In the genomic region with DNA sequence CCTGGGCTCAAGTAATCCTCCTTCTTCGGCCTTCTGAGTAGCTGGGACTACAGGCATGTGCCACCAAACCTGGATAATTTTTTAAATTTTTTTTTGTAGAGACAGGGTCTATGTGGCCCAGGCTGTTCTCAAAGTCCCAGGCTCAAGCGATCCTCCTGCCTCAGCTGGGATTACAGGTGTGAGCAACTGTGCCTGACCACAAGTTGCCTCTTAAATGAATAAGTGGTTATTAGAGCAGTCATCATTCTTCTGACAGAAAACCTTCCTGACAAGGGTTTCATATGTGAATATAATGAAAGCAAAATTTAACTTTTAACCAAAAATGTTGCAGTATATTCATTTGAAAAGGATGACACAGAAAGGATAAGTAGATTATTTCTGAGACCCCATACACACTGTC, we compare ENCODE assay signal across 16 cellular contexts.
DNase-seq lines count a peak whose midpoint lies in the region; ATAC-seq and TF ChIP-seq lines count a peak whose summit lies in the region.
"Had no signal": no experiment of that assay in that cellular context is flagged by ENCODE, and none has a peak within 500 bp of the region (broad histone marks: within the 10 kb centered on the region; RNA-seq: fewer than 3 reads in every experiment).

No MANE protein-coding gene starts in this region.

- H4K20me1 ChIP-seq in OCI-LY7 (ENCODE audit: insufficient read depth, low read length) = no peaks in the 10 kb centered on the region

- POLR2A ChIA-PET in OCI-LY7 (lab: Charles Lee) = interaction anchor here (0.5 to 0.7 kb wide), 3 partner anchors 31 to 1016 kb away, joined by 3 read pairs; no protein-coding TSS in a partner anchor

- H3K27ac ChIP-seq in OCI-LY7 (ENCODE audit: low read depth, low read length, poor library complexity, severe bottlenecking) (no peak overlapping the region), caudate nucleus (ENCODE audit: low read depth, low read length) (no peak overlapping the region)
- H3K27ac ChIP-seq: esophagus muscularis mucosa, prostate gland had no signal

- H2AFZ ChIP-seq in OCI-LY7 (ENCODE audit: low read length) = no peak overlapping the region

- no peak for DNase-seq in OCI-LY7 (ENCODE audit: low spot score)
- DNase-seq in SIG-M5 (lab: John Stamatoyannopoulos, UW) = no peak
- no peak for DNase-seq in NCI-H1436 (lab: John Stamatoyannopoulos, UW)
- DNase-seq in caudate nucleus (lab: John Stamatoyannopoulos, UW) = no peak
- DNase-seq: activated CD4-positive, alpha-beta T cell treated with anti-CD3 and anti-CD28 coated beads, Interleukin-2, amount 10 ng/mL, durations not matched to agents 7 days and 5 days; activated naive CD4-positive, alpha-beta T cell treated with Interleukin-2 at 50 U/mL for 16 hours; CD4-positive, alpha-beta memory T cell; NCI-H748 treated with DMSO at 0.1 percent for 48 hours; stimulated activated naive CD4-positive, alpha-beta T cell had no signal

- H3K36me3 ChIP-seq in OCI-LY7 (ENCODE audit: insufficient read depth, low read length) = no peaks in the 10 kb centered on the region
- H3K36me3 ChIP-seq: esophagus muscularis mucosa, prostate gland had no signal

- H3K9me2 ChIP-seq in OCI-LY7 (ENCODE audit: insufficient read depth, low read length) = no peaks in the 10 kb centered on the region

- TF ChIP-seq CTCF in OCI-LY7 (conservative IDR thresholded peaks at IDR 0.05; ENCODE audit: low read length) = no peak

- ATAC-seq in GM18873 (IDR thresholded peaks at IDR 0.05; ENCODE audit: low FRiP score, unreplicated experiment) = peak; percentile 89
- peak; percentile 95 for ATAC-seq in GM21515 (IDR thresholded peaks at IDR 0.05; ENCODE audit: unreplicated experiment)
- peak; percentile 81 for ATAC-seq in HG03025 (IDR thresholded peaks at IDR 0.05; ENCODE audit: low FRiP score, unreplicated experiment)
- peak; percentile 84 for ATAC-seq in HG03575 (IDR thresholded peaks at IDR 0.05; ENCODE audit: extremely low read depth, insufficient number of reproducible peaks, low FRiP score, unreplicated experiment)
- ATAC-seq: SK-N-SH treated with all-trans-retinoic acid at 6 μM for 48 hours had no signal

- no peaks in the 10 kb centered on the region for H3K79me2 ChIP-seq in OCI-LY7 (ENCODE audit: insufficient read depth, low read depth, low read length)

- H3K4me3 ChIP-seq in OCI-LY7 (ENCODE audit: low read depth, low read length, poor library complexity, severe bottlenecking) = no peak overlapping the region
- H3K4me3 ChIP-seq: esophagus muscularis mucosa, prostate gland had no signal

- H3K9me3 ChIP-seq in OCI-LY7 (ENCODE audit: low read length) = no peaks in the 10 kb centered on the region
- H3K9me3 ChIP-seq: esophagus muscularis mucosa, prostate gland had no signal

- CTCF ChIA-PET in OCI-LY7 (lab: Charles Lee; ENCODE audit: unreplicated experiment) = no interaction called here

- BruUV-seq in OCI-LY7 (replicated peaks; lab: Mats Ljungman, UMichigan) = no TSS peak

- no peak overlapping the region for H3K4me2 ChIP-seq in OCI-LY7 (ENCODE audit: low read length)

- intact Hi-C loops in OCI-LY7 (cut with micrococcal nuclease; ENCODE audit: unreplicated experiment) = no loop called here

- H3K4me1 ChIP-seq in OCI-LY7 (ENCODE audit: insufficient read depth, low read length, poor library complexity, severe bottlenecking) = no peaks in the 10 kb centered on the region
- H3K4me1 ChIP-seq: esophagus muscularis mucosa, prostate gland had no signal
